In genomic region chr10:45594276-45595157, GRCh38 we compare ENCODE assay signal across 8 cellular contexts.
A peak's percentile ranks its signal among the peaks of the same experiment; 100 is the strongest.
DNase-seq lines count a peak whose midpoint lies in the region; ATAC-seq and TF ChIP-seq lines count a peak whose summit lies in the region.

No MANE protein-coding gene starts in this region.

- DNase-seq in AG08396 (ENCODE audit: low spot score) = peak; percentile 96
- peak; percentile 90 for DNase-seq in NCI-H2196 (lab: John Stamatoyannopoulos, UW; ENCODE audit: unreplicated experiment)
- DNase-seq in activated CD4-positive, CD25-positive, alpha-beta regulatory T cell treated with anti-CD3 and anti-CD28 coated beads, Interleukin-2, amount 50 U/mL, for 16 hours (ENCODE audit: low read depth, low spot score) = peak; percentile 74
- DNase-seq in cerebellar cortex (ENCODE audit: low spot score) = peak; percentile 89
- DNase-seq in kidney epithelial cell (ENCODE audit: low read depth) = peak; percentile 59
- peak; percentile 92 for DNase-seq in stimulated activated CD4-positive, alpha-beta T cell treated with anti-CD3 and anti-CD28 coated beads, Interleukin-15, amount 100 ng/mL, for 24 hours

- no peaks in the 10 kb centered on the region for H3K36me3 ChIP-seq in kidney epithelial cell (ENCODE audit: control insufficient read depth, insufficient read depth, low read length)

- H3K4me3 ChIP-seq in kidney epithelial cell (ENCODE audit: low read depth, low read length) = peak overlapping the region; percentile 63

- H3K27me3 ChIP-seq in kidney epithelial cell (ENCODE audit: control insufficient read depth, insufficient read depth, low read length) = no peaks in the 10 kb centered on the region

- no peak for TF ChIP-seq CTCF in kidney epithelial cell (IDR thresholded peaks at IDR 0.05; ENCODE audit: insufficient read depth, low read length, poor library complexity, severe bottlenecking)

- ATAC-seq in GM18907 (IDR thresholded peaks at IDR 0.05; ENCODE audit: unreplicated experiment) (peak; percentile 96), HG03139 (IDR thresholded peaks at IDR 0.05; ENCODE audit: unreplicated experiment) (peak; percentile 88)

Comparison
In these comparisons a context has a peak if more than half of its experiments do, and no peak if none do; other contexts are left out.
1. Peak in every context shown above with its lines: DNase-seq, ATAC-seq and H3K4me3 ChIP-seq.